Comparison of ENCODE assay signal across 8 cellular contexts in the genomic region with DNA sequence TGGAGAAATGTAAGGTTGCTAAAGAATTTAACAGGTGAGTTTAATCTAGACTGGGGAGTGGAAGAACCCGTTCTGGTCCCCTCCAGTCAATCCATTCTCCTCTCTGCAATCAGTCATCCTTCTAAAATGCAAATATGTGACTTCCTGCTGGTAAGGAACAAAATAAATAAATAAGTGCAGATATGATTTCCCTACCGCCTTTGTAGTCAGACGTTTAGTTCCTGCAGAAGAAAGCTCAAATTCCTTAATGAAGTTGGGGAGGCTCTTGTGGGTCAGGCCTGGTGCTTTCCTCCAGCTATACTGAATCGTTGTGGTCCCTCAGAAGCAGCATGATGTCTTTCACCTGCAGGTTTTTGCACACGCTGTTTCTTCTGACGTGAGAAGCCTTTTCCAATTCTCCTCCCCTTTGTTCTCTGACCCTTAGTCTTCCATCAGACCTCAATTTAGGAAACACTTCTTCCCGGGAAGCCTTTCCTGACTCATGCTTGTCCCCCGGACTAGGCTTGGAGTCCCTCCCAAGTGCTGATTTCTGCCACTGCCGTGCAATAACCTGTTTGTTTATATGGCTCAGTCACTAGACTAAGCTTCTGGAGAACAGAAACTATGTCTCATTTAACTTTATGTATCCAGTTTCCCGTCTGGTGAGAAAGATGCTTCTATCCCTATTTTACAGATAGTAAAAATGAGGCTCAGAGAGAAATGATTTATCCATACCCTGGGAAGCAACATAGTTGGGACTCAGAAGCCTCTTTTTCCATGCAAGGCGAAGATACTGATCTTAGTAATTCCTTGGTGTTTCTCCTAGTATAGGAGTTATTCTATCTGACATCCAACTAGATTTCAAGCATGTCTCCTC. TPM values are rescaled to one million over a fixed set of nuclear protein-coding genes. Genes with fewer than 3 reads are reported as not detected.
A peak's percentile ranks its signal among the peaks of the same experiment; 100 is the strongest.
DNase-seq lines count a peak whose midpoint lies in the region; TF ChIP-seq lines count a peak whose summit lies in the region.

No MANE protein-coding gene starts in this region.

- H3K4me1 Mint-ChIP-seq in brain: peaks cover 53% of the 10 kb centered on the region

- H3K27me3 Mint-ChIP-seq in brain: peaks cover 12% of the 10 kb centered on the region

- H3K9me3 Mint-ChIP-seq in brain: peaks cover 0 to 4% (median 0%) of the 10 kb centered on the region in 5 experiments

- 26 to 27% methylated on average over 8 of the region's 11 CpGs for WGBS in mesodermal cell (ENCODE audit: insufficient coverage in 2 of 2), 2 experiments

- peak overlapping the region; percentile 99 for H3K4me3 ChIP-seq in AG04449 (ENCODE audit: low read depth, low read length)
- peak overlapping the region; percentile 96 for H3K4me3 ChIP-seq in mesodermal cell (ENCODE audit: extremely low read depth, insufficient read depth, low read length, poor library complexity, severe bottlenecking)

- peak overlapping the region; percentile 94 to 99 (median 99) for H3K4me3 Mint-ChIP-seq in brain

- POLR2A ChIA-PET in AG04449 (lab: Yijun Ruan, JAX): interaction anchor here (0.7 to 1.6 kb wide), 3 partner anchors 10 to 180 kb away, joined by 3 to 5 read pairs (median 4); partner anchors contain the start of gene TMEM268

- peaks cover 30% of the 10 kb centered on the region for H3K36me3 ChIP-seq in mesodermal cell (ENCODE audit: control insufficient read depth, insufficient read depth, low read length)

- peak overlapping the region; percentile 90 for H3K27ac ChIP-seq in mesodermal cell (ENCODE audit: low read depth, low read length, severe bottlenecking)

- CTCF ChIA-PET in AG04449 (lab: Yijun Ruan, JAX): interaction anchor here (0.9 to 1.6 kb wide), 5 partner anchors 37 to 183 kb away, joined by 3 to 10 read pairs (median 3); no protein-coding TSS in a partner anchor

- H3K9me3 ChIP-seq in mesodermal cell (ENCODE audit: control insufficient read depth, low read length): no peaks in the 10 kb centered on the region

- H3K27ac Mint-ChIP-seq in brain: peak overlapping the region; percentile 97 to 100 (median 99)

- H3K36me3 Mint-ChIP-seq in brain: peaks cover 34% of the 10 kb centered on the region

- H3K4me1 ChIP-seq in mesodermal cell (ENCODE audit: control insufficient read depth, insufficient read depth, low read length, poor library complexity, severe bottlenecking): peaks cover 6% of the 10 kb centered on the region

- DNase-seq in AG04449 (ENCODE audit: low read depth, low spot score) (no peak), HT-29 (ENCODE audit: low spot score) (peak; percentile 30), NCI-H526 (lab: John Stamatoyannopoulos, UW) (no peak), NCI-H1105 treated with DMSO at 0.1 percent for 48 hours (lab: John Stamatoyannopoulos, UW) (no peak), NCI-H1417 treated with DMSO at 0.1 percent for 48 hours (lab: John Stamatoyannopoulos, UW) (no peak), LoVo (ENCODE audit: low spot score) (no peak)

- TF ChIP-seq CTCF in AG04449 (IDR thresholded peaks at IDR 0.05; ENCODE audit: insufficient read depth, low read length, missing control alignments): no peak
- no peak for TF ChIP-seq CTCF in brain (conservative IDR thresholded peaks at IDR 0.05)

RNA-seq across cellular contexts. Expression of gene ATP6V1G1, which starts 1.3 kb away (rescaled TPM):
- 61.1 and 71.3 TPM in 2 replicates for total RNA-seq in HT-29 (2014; rRNA removed; shearing (Covaris generic))
- 130 TPM for polyA plus RNA-seq in brain (ENCODE audit: insufficient read depth, low read depth, low replicate concordance)
- 189 TPM for polyA plus RNA-seq in mesodermal cell (2013, experiment 1 of 2)
- 182 TPM for polyA plus RNA-seq in mesodermal cell (2013, experiment 2 of 2)

RNA-seq across cellular contexts. Expression of gene TMEM268, which starts 22.2 kb away (rescaled TPM):
- 2.6 and 3.9 TPM in 2 replicates for total RNA-seq in HT-29 (2014; rRNA removed; shearing (Covaris generic))
- polyA plus RNA-seq in brain (ENCODE audit: insufficient read depth, low read depth, low replicate concordance): 21.5 TPM
- polyA plus RNA-seq in mesodermal cell (2013, experiment 1 of 2): 4.7 TPM
- 3.4 TPM for polyA plus RNA-seq in mesodermal cell (2013, experiment 2 of 2)
